Comparison of ENCODE assay signal across 21 cellular contexts in the genomic region with DNA sequence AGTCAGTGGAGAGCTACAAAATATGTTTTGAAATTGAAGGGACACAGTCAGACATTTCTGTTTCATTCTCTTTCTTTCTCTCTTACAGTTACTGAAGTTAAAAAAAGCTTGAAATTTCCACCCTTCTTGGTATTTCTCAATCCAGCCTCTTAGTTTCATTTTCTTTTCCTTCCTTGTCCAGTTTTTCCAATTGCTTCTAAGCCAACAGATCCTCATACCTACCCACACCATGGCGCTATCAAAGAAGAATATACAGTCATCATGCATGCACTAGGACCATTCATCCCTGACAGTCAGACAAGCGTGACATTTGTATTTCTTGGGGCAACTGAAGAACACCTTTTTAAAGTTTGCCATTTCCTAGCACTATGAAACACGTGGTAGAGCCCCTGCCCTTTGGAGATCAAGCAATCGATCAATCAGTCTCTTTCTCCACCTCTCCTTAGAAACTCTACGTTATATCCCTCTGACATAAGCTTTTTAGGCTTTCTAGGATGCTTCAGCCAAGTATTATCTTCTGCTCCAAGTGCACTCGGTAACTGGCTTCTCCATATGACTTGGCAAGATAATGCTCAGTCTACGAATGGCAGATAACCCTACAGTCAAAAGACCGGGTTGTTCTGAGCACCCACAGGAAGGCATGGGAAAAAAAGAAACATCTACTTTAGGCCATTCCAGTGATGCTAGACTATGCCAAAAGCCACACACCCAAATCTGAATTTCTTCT.
DNase-seq lines count a peak whose midpoint lies in the region; ATAC-seq and TF ChIP-seq lines count a peak whose summit lies in the region.
"Had no signal": no experiment of that assay in that cellular context is flagged by ENCODE, and none has a peak within 500 bp of the region (broad histone marks: within the 10 kb centered on the region; RNA-seq: fewer than 3 reads in every experiment).

No MANE protein-coding gene starts in this region.

- 97% methylated on average over 8 of the region's 8 CpGs for WGBS in SK-N-SH (ENCODE audit: low lambda C conversion rate)
- 75% methylated on average over 8 of the region's 8 CpGs for WGBS in suprapubic skin

- H3K4me3 ChIP-seq in SK-N-SH (ENCODE audit: low read depth in 2 of 2, low read length in 1 of 2) (no peak overlapping the region), coronary artery (peak overlapping the region; percentile 64), left lung (no peak overlapping the region), tibial artery (peak overlapping the region; percentile 13), suprapubic skin (no peak overlapping the region)
- H3K4me3 ChIP-seq: SK-N-MC, vagina had no signal

- H3K79me2 ChIP-seq in SK-N-SH (ENCODE audit: insufficient read depth): peaks cover 97% of the 10 kb centered on the region

- H3K4me3 Mint-ChIP-seq in Calu3 (ENCODE audit: low read depth, unreplicated experiment): no peak overlapping the region
- H3K4me3 Mint-ChIP-seq: natural killer cell; stimulated activated memory B cell treated with anti-CD40 and anti-IgM and Interleukin-4, amounts not matched to agents 10 μg/mL and 1 μg/mL and 100 μg/mL, for 72 hours had no signal

- H3K4me1 ChIP-seq in SK-N-SH (ENCODE audit: control insufficient read depth in 1 of 2, insufficient read depth in 2 of 2, low read depth in 1 of 2, low read length in 1 of 2): peaks cover 0 to 27% of the 10 kb centered on the region in 2 experiments; a peak in 2 of 4 replicates
- peaks cover 0 to 6% of the 10 kb centered on the region in 2 donors for H3K4me1 ChIP-seq in left lung
- H3K4me1 ChIP-seq in tibial artery: peaks cover 0 to 59% (median 20%) of the 10 kb centered on the region in 4 donors
- peaks cover 32% of the 10 kb centered on the region for H3K4me1 ChIP-seq in suprapubic skin

- no peaks in the 10 kb centered on the region for H3K9me3 Mint-ChIP-seq in Calu3 (ENCODE audit: low read depth, unreplicated experiment)

- H3F3A ChIP-seq in SK-N-SH (replicated peaks; ENCODE audit: insufficient read depth): peaks cover 44% of the 10 kb centered on the region

- H3K9ac ChIP-seq in SK-N-SH: no peak overlapping the region

- no peak for TF ChIP-seq RAD21 in SK-N-SH (IDR thresholded peaks at IDR 0.05; ENCODE audit: low read length)

- no peaks in the 10 kb centered on the region for H3K4me1 Mint-ChIP-seq in Calu3 (ENCODE audit: low read depth, unreplicated experiment)
- H3K4me1 Mint-ChIP-seq: stimulated activated memory B cell treated with anti-CD40 and anti-IgM and Interleukin-4, amounts not matched to agents 10 μg/mL and 1 μg/mL and 100 μg/mL, for 72 hours had no signal

- intact Hi-C loops in left lung (cut with DNase I): no loop called here
- intact Hi-C loops in tibial artery (cut with DNase I; ENCODE audit: low total_unique reads): no loop called here
- intact Hi-C loops in Calu3 (cut with micrococcal nuclease; ENCODE audit: unreplicated experiment): no loop called here

- H4K20me1 ChIP-seq in SK-N-SH (ENCODE audit: insufficient read depth): peaks cover 75% of the 10 kb centered on the region

- no peaks in the 10 kb centered on the region for H3K9me3 ChIP-seq in SK-N-SH
- H3K9me3 ChIP-seq in left lung: no peaks in the 10 kb centered on the region
- no peaks in the 10 kb centered on the region for H3K9me3 ChIP-seq in tibial artery
- H3K9me3 ChIP-seq in suprapubic skin: no peaks in the 10 kb centered on the region
- H3K9me3 ChIP-seq: vagina had no signal

- peak overlapping the region in 1 of 2 experiments; percentile 44; a peak in 1 of 4 replicates for H3K27ac ChIP-seq in SK-N-SH (ENCODE audit: low read depth in 2 of 2, low read length in 1 of 2)
- peak overlapping the region; percentile 13 to 71 for H3K27ac ChIP-seq in coronary artery
- peak overlapping the region; percentile 1 to 21 for H3K27ac ChIP-seq in left lung
- H3K27ac ChIP-seq in tibial artery: peak overlapping the region; percentile 10 to 35
- no peak overlapping the region for H3K27ac ChIP-seq in suprapubic skin
- H3K27ac ChIP-seq: SK-N-MC, vagina, WERI-Rb-1 had no signal

- H3K27me3 ChIP-seq in SK-N-SH (ENCODE audit: insufficient read depth): no peaks in the 10 kb centered on the region
- H3K27me3 ChIP-seq in left lung: no peaks in the 10 kb centered on the region
- H3K27me3 ChIP-seq in tibial artery: no peaks in the 10 kb centered on the region
- H3K27me3 ChIP-seq in suprapubic skin: no peaks in the 10 kb centered on the region
- H3K27me3 ChIP-seq: vagina had no signal

- ATAC-seq in SK-N-SH treated with all-trans-retinoic acid at 6 μM for 48 hours (no peak; the same call in 2 of the 3 replicates), left lung (peak; percentile 18)
- ATAC-seq: natural killer cell had no signal

- TF ChIP-seq CTCF in SK-N-SH (IDR thresholded peaks at IDR 0.05) (no peak), coronary artery (IDR thresholded peaks at IDR 0.05) (no peak), left lung (IDR thresholded peaks at IDR 0.05) (no peak), tibial artery (IDR thresholded peaks at IDR 0.05) (no peak), Calu3 (IDR thresholded peaks at IDR 0.05; ENCODE audit: unreplicated experiment) (no peak), suprapubic skin (IDR thresholded peaks at IDR 0.05) (no peak)

- H2AFZ ChIP-seq in SK-N-SH (ENCODE audit: low read depth): no peak overlapping the region

- TF ChIP-seq POLR2A in suprapubic skin (IDR thresholded peaks at IDR 0.05): no peak

- no TSS peak for BruUV-seq in Calu3 (replicated peaks; lab: Mats Ljungman, UMichigan)

- TF ChIP-seq EP300 in SK-N-SH (IDR thresholded peaks at IDR 0.05; ENCODE audit: borderline replicate concordance in 1 of 2, low read depth in 1 of 2, low read length in 1 of 2) (no peak), suprapubic skin (IDR thresholded peaks at IDR 0.05) (no peak)

- H3K9me2 ChIP-seq in SK-N-SH: no peaks in the 10 kb centered on the region

- CTCF ChIA-PET in SK-N-SH (lab: Yijun Ruan, JAX): no interaction called here
- CTCF ChIA-PET in Calu3 (lab: Charles Lee): no interaction called here

- POLR2A ChIA-PET in SK-N-SH (lab: Yijun Ruan, JAX): no interaction called here

- H3K36me3 ChIP-seq in SK-N-SH (replicated peaks in 1 of 2; ENCODE audit: control insufficient read depth in 1 of 2, insufficient read depth in 2 of 2, low read length in 1 of 2) (peaks cover 55 to 72% of the 10 kb centered on the region in 2 experiments), left lung (no peaks in the 10 kb centered on the region), tibial artery (no peaks in the 10 kb centered on the region), suprapubic skin (no peaks in the 10 kb centered on the region)
- H3K36me3 ChIP-seq: vagina, WERI-Rb-1 had no signal

- no peak overlapping the region for H3K27ac Mint-ChIP-seq in Calu3 (ENCODE audit: unreplicated experiment)
- H3K27ac Mint-ChIP-seq: natural killer cell; stimulated activated memory B cell treated with anti-CD40 and anti-IgM and Interleukin-4, amounts not matched to agents 10 μg/mL and 1 μg/mL and 100 μg/mL, for 72 hours had no signal

- DNase-seq in SK-N-SH: no peak
- DNase-seq in coronary artery (ENCODE audit: low spot score): no peak
- DNase-seq in left lung: no peak
- DNase-seq in tibial artery: no peak
- no peak for DNase-seq in Calu3
- DNase-seq in ecto neural progenitor cell (ENCODE audit: low spot score): no peak
- DNase-seq in suprapubic skin (ENCODE audit: low spot score in 2 of 2): no peak
- DNase-seq: activated CD8-positive, alpha-beta memory T cell treated with anti-CD3 and anti-CD28 coated beads for 24 hours; activated gamma-delta T cell treated with Interleukin-2 at 50 U/mL for 16 hours; COR-L47; hypothalamus; natural killer cell; NCI-H1092; NCI-H2171 treated with DMSO at 0.1 percent for 48 hours; retina; stimulated activated CD4-positive, alpha-beta T cell treated with anti-CD3 and anti-CD28 coated beads, Interleukin-4, amount 100 ng/mL, for 24 hours; WERI-Rb-1 had no signal

- peak overlapping the region; percentile 4; the same call in 1 of the 2 replicates for H3K4me2 ChIP-seq in SK-N-SH

- H3K27me3 Mint-ChIP-seq in Calu3 (ENCODE audit: unreplicated experiment): no peaks in the 10 kb centered on the region
- H3K27me3 Mint-ChIP-seq: stimulated activated memory B cell treated with anti-CD40 and anti-IgM and Interleukin-4, amounts not matched to agents 10 μg/mL and 1 μg/mL and 100 μg/mL, for 72 hours had no signal

- no peaks in the 10 kb centered on the region for H3K36me3 Mint-ChIP-seq in Calu3 (ENCODE audit: insufficient read depth, unreplicated experiment)
- H3K36me3 Mint-ChIP-seq: natural killer cell; stimulated activated memory B cell treated with anti-CD40 and anti-IgM and Interleukin-4, amounts not matched to agents 10 μg/mL and 1 μg/mL and 100 μg/mL, for 72 hours had no signal

TF ChIP-seq in SK-N-SH, 30 proteins besides CTCF, POLR2A, EP300 and RAD21 (continues in another document):
- TF ChIP-seq NRF1 (IDR thresholded peaks at IDR 0.05; ENCODE audit: low read depth, low read length): no peak
- no peak for TF ChIP-seq CHD2 (IDR thresholded peaks at IDR 0.05; ENCODE audit: low read length, partially characterized antibody)
- no peak for TF ChIP-seq TAF1 (IDR thresholded peaks at IDR 0.05; ENCODE audit: borderline replicate concordance, low read depth, low read length)
- no peak for TF ChIP-seq GATA2 (CRISPR knock-in tag; IDR thresholded peaks at IDR 0.05)
- no peak for TF ChIP-seq FOXJ3 (CRISPR knock-in tag; IDR thresholded peaks at IDR 0.05)
- TF ChIP-seq TCF12 (IDR thresholded peaks at IDR 0.05): no peak
- no peak for TF ChIP-seq FOXM1 (IDR thresholded peaks at IDR 0.05; ENCODE audit: low read depth)
- TF ChIP-seq POLR2AphosphoS5 (IDR thresholded peaks at IDR 0.05; ENCODE audit: low read depth, low read length): no peak
- no peak for TF ChIP-seq RFX5 (IDR thresholded peaks at IDR 0.05; ENCODE audit: low read length)
- TF ChIP-seq RXRA (IDR thresholded peaks at IDR 0.05; ENCODE audit: borderline replicate concordance, low read depth): no peak
- TF ChIP-seq MEF2A (IDR thresholded peaks at IDR 0.05; ENCODE audit: borderline replicate concordance, low read depth): no peak

TF ChIP-seq in SK-N-SH treated with all-trans-retinoic acid at 6 μM for 48 hours, 23 proteins besides CTCF, POLR2A, EP300 and RAD21 (continues in another document):
- TF ChIP-seq ARNTL (CRISPR knock-in tag; IDR thresholded peaks at IDR 0.05; ENCODE audit: borderline replicate concordance, low read depth): no peak

Comparison
In these comparisons a context has a peak if more than half of its experiments do, and no peak if none do; other contexts are left out.
1. H3K4me3 ChIP-seq: peak in coronary artery (single experiment) and tibial artery (2 of 2); none in SK-N-SH (0 of 2), left lung (0 of 2) and suprapubic skin (single experiment).